ENCODE assay signal across 9 cellular contexts in the genomic region with DNA sequence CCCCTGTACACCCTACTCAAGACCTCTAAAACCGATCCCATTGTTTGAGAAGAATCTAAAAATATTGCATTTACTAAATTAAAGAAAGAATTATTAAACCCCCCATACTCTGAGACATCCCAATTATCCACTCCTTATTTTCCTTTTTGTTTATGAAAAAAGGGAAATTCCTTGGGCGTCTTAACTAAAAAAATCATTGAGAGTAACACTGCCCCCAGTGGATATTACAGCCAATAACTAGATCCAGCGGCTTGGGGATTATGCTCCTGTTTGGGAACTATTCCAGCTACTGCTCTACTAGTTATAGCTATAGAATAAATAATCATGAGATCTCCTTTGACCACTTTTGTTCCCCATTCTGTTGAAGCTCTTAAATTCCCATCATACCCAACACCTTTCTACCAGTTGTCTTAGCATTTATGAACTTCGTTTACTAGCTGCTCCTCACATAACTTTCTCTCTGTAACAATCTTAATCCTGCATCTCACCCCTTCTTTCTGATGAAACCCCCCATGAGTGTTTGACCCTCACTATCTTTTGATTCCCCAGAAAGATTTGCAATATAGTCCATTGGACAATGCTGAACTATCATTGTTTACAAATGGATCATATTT. TPM values are rescaled to one million over a fixed set of nuclear protein-coding genes. Genes with fewer than 3 reads are reported as not detected.
A peak's percentile ranks its signal among the peaks of the same experiment; 100 is the strongest.
DNase-seq lines count a peak whose midpoint lies in the region; ATAC-seq and TF ChIP-seq lines count a peak whose summit lies in the region.
"Had no signal": no experiment of that assay in that cellular context is flagged by ENCODE, and none has a peak within 500 bp of the region (broad histone marks: within the 10 kb centered on the region; RNA-seq: fewer than 3 reads in every experiment).

No MANE protein-coding gene starts in this region.

- intact Hi-C loops in activated T-helper 1 cell treated with anti-CD3 and anti-CD28 coated beads, Interleukin-12 subunit alpha, Interleukin-12 subunit beta, Interleukin-2, Interleukin-4 antibody, amounts not matched to agents 30 ng/mL and 10 ng/mL and 1 ng/mL, durations not matched to agents 14 hours and 24 hours and 36 hours (cut with micrococcal nuclease): no loop called here

- H3K27ac Mint-ChIP-seq in activated T-helper 1 cell treated with anti-CD3 and anti-CD28 coated beads, Interleukin-12 subunit alpha, Interleukin-12 subunit beta, Interleukin-2, Interleukin-4 antibody, amounts not matched to agents 30 ng/mL and 10 ng/mL and 1 ng/mL, durations not matched to agents 14 hours and 24 hours and 36 hours: no peak overlapping the region
- H3K27ac Mint-ChIP-seq: activated CD4-positive, alpha-beta memory T cell treated with anti-CD3 and anti-CD28 coated beads for 36 hours had no signal

- peak; percentile 67 for TF ChIP-seq CTCF in epithelial cell of proximal tubule (conservative IDR thresholded peaks at IDR 0.05; ENCODE audit: low read depth, low read length)

- peaks cover 7% of the 10 kb centered on the region for H3K9me3 Mint-ChIP-seq in activated T-helper 1 cell treated with anti-CD3 and anti-CD28 coated beads, Interleukin-12 subunit alpha, Interleukin-12 subunit beta, Interleukin-2, Interleukin-4 antibody, amounts not matched to agents 30 ng/mL and 10 ng/mL and 1 ng/mL, durations not matched to agents 14 hours and 24 hours and 36 hours

- no peak overlapping the region for H3K4me3 ChIP-seq in epithelial cell of proximal tubule (ENCODE audit: low read depth, low read length)

- H3K27me3 Mint-ChIP-seq in activated T-helper 1 cell treated with anti-CD3 and anti-CD28 coated beads, Interleukin-12 subunit alpha, Interleukin-12 subunit beta, Interleukin-2, Interleukin-4 antibody, amounts not matched to agents 30 ng/mL and 10 ng/mL and 1 ng/mL, durations not matched to agents 14 hours and 24 hours and 36 hours (ENCODE audit: insufficient read depth): no peaks in the 10 kb centered on the region

- H3K36me3 Mint-ChIP-seq in activated T-helper 1 cell treated with anti-CD3 and anti-CD28 coated beads, Interleukin-12 subunit alpha, Interleukin-12 subunit beta, Interleukin-2, Interleukin-4 antibody, amounts not matched to agents 30 ng/mL and 10 ng/mL and 1 ng/mL, durations not matched to agents 14 hours and 24 hours and 36 hours (ENCODE audit: low read depth): no peaks in the 10 kb centered on the region
- H3K36me3 Mint-ChIP-seq: activated CD4-positive, alpha-beta memory T cell treated with anti-CD3 and anti-CD28 coated beads for 36 hours had no signal

- H3K4me1 Mint-ChIP-seq in activated T-helper 1 cell treated with anti-CD3 and anti-CD28 coated beads, Interleukin-12 subunit alpha, Interleukin-12 subunit beta, Interleukin-2, Interleukin-4 antibody, amounts not matched to agents 30 ng/mL and 10 ng/mL and 1 ng/mL, durations not matched to agents 14 hours and 24 hours and 36 hours (ENCODE audit: low read depth): no peaks in the 10 kb centered on the region

- ATAC-seq in GM18858 (IDR thresholded peaks at IDR 0.05; ENCODE audit: unreplicated experiment): no peak

- no peak overlapping the region for H3K4me3 Mint-ChIP-seq in activated T-helper 1 cell treated with anti-CD3 and anti-CD28 coated beads, Interleukin-12 subunit alpha, Interleukin-12 subunit beta, Interleukin-2, Interleukin-4 antibody, amounts not matched to agents 30 ng/mL and 10 ng/mL and 1 ng/mL, durations not matched to agents 14 hours and 24 hours and 36 hours
- H3K4me3 Mint-ChIP-seq: activated CD4-positive, alpha-beta memory T cell treated with anti-CD3 and anti-CD28 coated beads for 36 hours had no signal

- peak; percentile 62 for DNase-seq in DMS 273 (lab: John Stamatoyannopoulos, UW; ENCODE audit: unreplicated experiment)
- no peak for DNase-seq in DMS 273 treated with DMSO at 0.1 percent for 48 hours (lab: John Stamatoyannopoulos, UW)
- DNase-seq in NCI-H1694 treated with DMSO at 0.1 percent for 48 hours (lab: John Stamatoyannopoulos, UW): peak; percentile 3
- no peak for DNase-seq in epithelial cell of proximal tubule (ENCODE audit: low read depth)
- DNase-seq in renal cortical epithelial cell (ENCODE audit: low read depth): peak; percentile 45
- DNase-seq in NCI-H2107 treated with DMSO at 0.1 percent for 48 hours (lab: John Stamatoyannopoulos, UW; ENCODE audit: unreplicated experiment): no peak
- DNase-seq in activated T-helper 1 cell treated with anti-CD3 and anti-CD28 coated beads, Interleukin-12 subunit alpha, Interleukin-12 subunit beta, Interleukin-2, Interleukin-4 antibody, amounts not matched to agents 30 ng/mL and 10 ng/mL and 1 ng/mL, durations not matched to agents 14 hours and 24 hours and 36 hours (ENCODE audit: low spot score): no peak
- DNase-seq: activated CD4-positive, alpha-beta memory T cell treated with anti-CD3 and anti-CD28 coated beads for 36 hours had no signal

RNA-seq across cellular contexts. Expression of gene CFAP91, which starts 12.7 kb away (rescaled TPM):
- total RNA-seq in epithelial cell of proximal tubule: 2.1 and 2.2 TPM in 2 replicates
- 0.52 and 5.0 TPM in 2 replicates for total RNA-seq in renal cortical epithelial cell
- 0.24 TPM in 1 of 2 replicates, not detected in the other for total RNA-seq in activated T-helper 1 cell treated with anti-CD3 and anti-CD28 coated beads, Interleukin-12 subunit alpha, Interleukin-12 subunit beta, Interleukin-2, Interleukin-4 antibody, amounts not matched to agents 30 ng/mL and 10 ng/mL and 1 ng/mL, durations not matched to agents 14 hours and 24 hours and 36 hours

RNA-seq across cellular contexts. Expression of gene COX17, which starts 12.9 kb away (rescaled TPM):
- total RNA-seq in epithelial cell of proximal tubule: 45.3 and 91.1 TPM in 2 replicates
- total RNA-seq in renal cortical epithelial cell: 7.3 and 11.4 TPM in 2 replicates
- 62.2 and 70.7 TPM in 2 replicates for total RNA-seq in activated T-helper 1 cell treated with anti-CD3 and anti-CD28 coated beads, Interleukin-12 subunit alpha, Interleukin-12 subunit beta, Interleukin-2, Interleukin-4 antibody, amounts not matched to agents 30 ng/mL and 10 ng/mL and 1 ng/mL, durations not matched to agents 14 hours and 24 hours and 36 hours

RNA-seq across cellular contexts. Expression of gene POPDC2, which starts 29.8 kb away (rescaled TPM):
- total RNA-seq in epithelial cell of proximal tubule (0.06 and 0.51 TPM in 2 replicates), renal cortical epithelial cell (0.40 TPM in 1 of 2 replicates, not detected in the other)
- 1.0 and 1.2 TPM in 2 replicates for total RNA-seq in activated T-helper 1 cell treated with anti-CD3 and anti-CD28 coated beads, Interleukin-12 subunit alpha, Interleukin-12 subunit beta, Interleukin-2, Interleukin-4 antibody, amounts not matched to agents 30 ng/mL and 10 ng/mL and 1 ng/mL, durations not matched to agents 14 hours and 24 hours and 36 hours

Comparison
In these comparisons a context has a peak if more than half of its experiments do, and no peak if none do; other contexts are left out.
1. DNase-seq: peak in DMS 273 (single experiment), NCI-H1694 treated with DMSO at 0.1 percent for 48 hours (single experiment) and renal cortical epithelial cell (single experiment); none in DMS 273 treated with DMSO at 0.1 percent for 48 hours (single experiment), epithelial cell of proximal tubule (single experiment), NCI-H2107 treated with DMSO at 0.1 percent for 48 hours (single experiment) and activated T-helper 1 cell treated with anti-CD3 and anti-CD28 coated beads, Interleukin-12 subunit alpha, Interleukin-12 subunit beta, Interleukin-2, Interleukin-4 antibody, amounts not matched to agents 30 ng/mL and 10 ng/mL and 1 ng/mL, durations not matched to agents 14 hours and 24 hours and 36 hours (single experiment).